In genomic region chr6:35328108-35328723, GRCh38 we compare ENCODE assay signal across 10 cellular contexts. TPM values are rescaled to one million over a fixed set of nuclear protein-coding genes. Genes with fewer than 3 reads are reported as not detected.
DNase-seq lines count a peak whose midpoint lies in the region; ATAC-seq, FAIRE-seq and TF ChIP-seq lines count a peak whose summit lies in the region.
"Had no signal": no experiment of that assay in that cellular context is flagged by ENCODE, and none has a peak within 500 bp of the region (broad histone marks: within the 10 kb centered on the region; RNA-seq: fewer than 3 reads in every experiment).

No MANE protein-coding gene starts in this region.

- POLR2A ChIA-PET in activated CD4-positive, alpha-beta T cell treated with anti-CD3 and anti-CD28 coated beads, Interleukin-2, amount 10 ng/mL, durations not matched to agents 7 days and 5 days (lab: Charles Lee) = no interaction called here

- no peak overlapping the region for H3K4me3 Mint-ChIP-seq in activated CD4-positive, alpha-beta T cell treated with anti-CD3 and anti-CD28 coated beads, Interleukin-2, amount 10 ng/mL, durations not matched to agents 7 days and 5 days
- H3K4me3 Mint-ChIP-seq in central memory CD8-positive, alpha-beta T cell = no peak overlapping the region
- H3K4me3 Mint-ChIP-seq: activated B cell treated with CpG ODN at 0.5 μM for 24 hours; stimulated activated naive B cell treated with anti-CD40 and anti-IgM and Interleukin-4, amounts not matched to agents 10 μg/mL and 1 μg/mL and 100 μg/mL, for 72 hours had no signal

- peaks cover 3% of the 10 kb centered on the region for H3K27me3 Mint-ChIP-seq in activated CD4-positive, alpha-beta T cell treated with anti-CD3 and anti-CD28 coated beads, Interleukin-2, amount 10 ng/mL, durations not matched to agents 7 days and 5 days
- H3K27me3 Mint-ChIP-seq in central memory CD8-positive, alpha-beta T cell = no peaks in the 10 kb centered on the region
- H3K27me3 Mint-ChIP-seq: activated B cell treated with CpG ODN at 0.5 μM for 24 hours; stimulated activated naive B cell treated with anti-CD40 and anti-IgM and Interleukin-4, amounts not matched to agents 10 μg/mL and 1 μg/mL and 100 μg/mL, for 72 hours had no signal

- peaks cover 5% of the 10 kb centered on the region for H3K9me3 Mint-ChIP-seq in activated CD4-positive, alpha-beta T cell treated with anti-CD3 and anti-CD28 coated beads, Interleukin-2, amount 10 ng/mL, durations not matched to agents 7 days and 5 days
- H3K9me3 Mint-ChIP-seq in central memory CD8-positive, alpha-beta T cell = no peaks in the 10 kb centered on the region
- H3K9me3 Mint-ChIP-seq: activated B cell treated with CpG ODN at 0.5 μM for 24 hours had no signal

- no peaks in the 10 kb centered on the region for H3K36me3 ChIP-seq in small intestine (ENCODE audit: control insufficient read depth in 2 of 2, insufficient read depth in 2 of 2, low read length in 2 of 2)

- no peak for ATAC-seq in central memory CD8-positive, alpha-beta T cell (replicated peaks; ENCODE audit: extremely low read depth, poor library complexity, severe bottlenecking)
- no peak for ATAC-seq in GM18870 (IDR thresholded peaks at IDR 0.05; ENCODE audit: unreplicated experiment)

- peak overlapping the region; percentile 69 for H3K27ac Mint-ChIP-seq in activated CD4-positive, alpha-beta T cell treated with anti-CD3 and anti-CD28 coated beads, Interleukin-2, amount 10 ng/mL, durations not matched to agents 7 days and 5 days
- peak overlapping the region; percentile 75 for H3K27ac Mint-ChIP-seq in central memory CD8-positive, alpha-beta T cell (ENCODE audit: low read depth)

- no peak overlapping the region for H3K4me3 ChIP-seq in small intestine (ENCODE audit: low read depth in 1 of 2, low read length in 2 of 2)

- H3K27ac ChIP-seq in small intestine (ENCODE audit: low read depth in 1 of 2, low read length in 1 of 2) = no peak overlapping the region

- no peak for TF ChIP-seq EP300 in Ishikawa (IDR thresholded peaks at IDR 0.05; ENCODE audit: borderline replicate concordance)

- peaks cover 39% of the 10 kb centered on the region for H3K36me3 Mint-ChIP-seq in activated CD4-positive, alpha-beta T cell treated with anti-CD3 and anti-CD28 coated beads, Interleukin-2, amount 10 ng/mL, durations not matched to agents 7 days and 5 days (ENCODE audit: low read depth)
- peaks cover 28% of the 10 kb centered on the region for H3K36me3 Mint-ChIP-seq in central memory CD8-positive, alpha-beta T cell (ENCODE audit: insufficient read depth)

- no peak for FAIRE-seq in small intestine (lab: Jason Lieb, UNC)

- peaks cover 33% of the 10 kb centered on the region for H3K4me1 Mint-ChIP-seq in activated CD4-positive, alpha-beta T cell treated with anti-CD3 and anti-CD28 coated beads, Interleukin-2, amount 10 ng/mL, durations not matched to agents 7 days and 5 days
- H3K4me1 Mint-ChIP-seq in central memory CD8-positive, alpha-beta T cell = peaks cover 16% of the 10 kb centered on the region

- TF ChIP-seq RAD21 in Ishikawa (IDR thresholded peaks at IDR 0.05; ENCODE audit: low read depth) = no peak

- WGBS in small intestine, 3 donors = 93 to 98% (median 95%) methylated on average over 1 of the region's 1 CpG

- DNase-seq in activated CD4-positive, alpha-beta T cell treated with anti-CD3 and anti-CD28 coated beads, Interleukin-2, amount 10 ng/mL, durations not matched to agents 7 days and 5 days = no peak
- no peak for DNase-seq in activated CD4-positive, alpha-beta T cell treated with anti-CD3 and anti-CD28 coated beads for 1 hour
- DNase-seq in central memory CD8-positive, alpha-beta T cell (ENCODE audit: low spot score in 2 of 2) = no peak
- DNase-seq in small intestine = peak; percentile 22
- no peak for DNase-seq in hippocampal formation (lab: John Stamatoyannopoulos, UW)
- DNase-seq in NCI-H526 (lab: John Stamatoyannopoulos, UW) = no peak

- no peaks in the 10 kb centered on the region for H3K4me1 ChIP-seq in small intestine (ENCODE audit: control insufficient read depth in 2 of 2, insufficient read depth in 1 of 2, low read depth in 1 of 2, low read length in 1 of 2)

- H3K27me3 ChIP-seq in small intestine (ENCODE audit: control insufficient read depth in 2 of 2, insufficient read depth in 2 of 2, low read length in 2 of 2) = no peaks in the 10 kb centered on the region

- H3K9me3 ChIP-seq in small intestine (ENCODE audit: control insufficient read depth, low read depth) = no peaks in the 10 kb centered on the region

- CTCF ChIA-PET in activated CD4-positive, alpha-beta T cell treated with anti-CD3 and anti-CD28 coated beads, Interleukin-2, amount 10 ng/mL, durations not matched to agents 7 days and 5 days (lab: Charles Lee) = interaction anchor here (0.6 to 3.0 kb wide), 21 partner anchors 9 to 170 kb away, joined by 3 to 25 read pairs (median 4); partner anchors contain the start of gene DEF6

TF ChIP-seq in Ishikawa, 13 proteins besides CTCF, POLR2A, EP300 and RAD21:
- peak; percentile 80 for TF ChIP-seq USF1 (IDR thresholded peaks at IDR 0.05)
- TF ChIP-seq EGR1 (IDR thresholded peaks at IDR 0.05) = no peak

RNA-seq across cellular contexts. Expression of gene PPARD, which starts 14.1 kb away (rescaled TPM):
- total RNA-seq in activated CD4-positive, alpha-beta T cell treated with anti-CD3 and anti-CD28 coated beads, Interleukin-2, amount 10 ng/mL, durations not matched to agents 7 days and 5 days = 10 to 100 TPM; 24.4 to 25.8 TPM
- polyA plus RNA-seq in small intestine = 10 to 100 TPM in 2 of 3 donors, 1 to 10 TPM in 1; 7.8 to 14.7 (median 13.0) TPM

RNA-seq across cellular contexts. Expression of gene DEF6, which starts 30.6 kb away (rescaled TPM):
- total RNA-seq in activated CD4-positive, alpha-beta T cell treated with anti-CD3 and anti-CD28 coated beads, Interleukin-2, amount 10 ng/mL, durations not matched to agents 7 days and 5 days = 100 to 1,000 TPM; 186 to 219 TPM
- 10 to 100 TPM in 1 of 3 donors, 1 to 10 TPM in 2; 4.7 to 16.2 (median 9.5) TPM for polyA plus RNA-seq in small intestine
